In the genomic region with DNA sequence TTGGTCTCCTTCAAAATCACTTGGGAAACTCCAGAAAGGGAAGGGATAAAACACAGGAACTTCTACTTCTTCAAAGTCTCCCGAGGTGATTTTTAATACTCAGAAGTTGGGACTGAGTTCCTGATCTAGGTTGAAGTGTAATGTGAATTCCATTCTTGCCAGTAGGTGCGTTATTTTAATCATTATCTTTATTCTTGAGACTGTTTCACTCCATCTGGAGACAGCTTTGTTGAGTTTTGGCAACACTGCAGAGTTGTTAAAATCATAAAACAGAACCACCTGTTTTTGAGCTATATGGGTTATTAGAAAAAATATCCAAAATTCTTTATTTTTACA, we compare ENCODE assay signal across 14 cellular contexts. TPM values are rescaled to one million over a fixed set of nuclear protein-coding genes. Genes with fewer than 3 reads are reported as not detected.
DNase-seq lines count a peak whose midpoint lies in the region; ATAC-seq, FAIRE-seq and TF ChIP-seq lines count a peak whose summit lies in the region.
"Had no signal": no experiment of that assay in that cellular context is flagged by ENCODE, and none has a peak within 500 bp of the region (broad histone marks: within the 10 kb centered on the region; RNA-seq: fewer than 3 reads in every experiment).

No MANE protein-coding gene starts in this region.

- H3K4me3 ChIP-seq in A549, result no peak overlapping the region
- H3K4me3 ChIP-seq: testis had no signal

- H3K4me3 Mint-ChIP-seq in chondrocyte (ENCODE audit: unreplicated experiment) (peak overlapping the region; percentile 65), nephron (peak overlapping the region in 2 of 3 experiments; percentile 13 to 68)
- H3K4me3 Mint-ChIP-seq: IgD-negative memory B cell had no signal

- peaks cover 69% of the 10 kb centered on the region for H3K4me1 ChIP-seq in A549

- no peaks in the 10 kb centered on the region for H3K9me3 Mint-ChIP-seq in chondrocyte (ENCODE audit: low read depth)
- no peaks in the 10 kb centered on the region for H3K9me3 Mint-ChIP-seq in nephron
- H3K9me3 Mint-ChIP-seq: IgD-negative memory B cell had no signal

- TF ChIP-seq EP300 in A549 (IDR thresholded peaks at IDR 0.05), result no peak

- H3K4me2 ChIP-seq in A549, result peak overlapping the region; percentile 70

- H3K27ac ChIP-seq in A549, result peak overlapping the region; percentile 62 to 85; a peak in 5 of 6 replicates

- H3K27ac Mint-ChIP-seq in chondrocyte (ENCODE audit: unreplicated experiment) (peak overlapping the region; percentile 91), nephron (peak overlapping the region; percentile 93 to 97 (median 93))
- H3K27ac Mint-ChIP-seq: IgD-negative memory B cell had no signal

- TF ChIP-seq POLR2A in A549 (IDR thresholded peaks at IDR 0.05; ENCODE audit: low read length), result no peak

- no peaks in the 10 kb centered on the region for H3K9me3 ChIP-seq in A549
- H3K9me3 ChIP-seq: testis had no signal

- TF ChIP-seq CTCF in A549 (IDR thresholded peaks at IDR 0.05) (no peak), chondrocyte (IDR thresholded peaks at IDR 0.05) (peak; percentile 32), nephron (IDR thresholded peaks at IDR 0.05; ENCODE audit: unreplicated experiment in 3 of 3) (no peak)

- no peak for DNase-seq in A549 (ENCODE audit: low read depth in 1 of 2, low spot score in 1 of 2)
- DNase-seq in chondrocyte (ENCODE audit: low spot score), result no peak
- no peak for DNase-seq in OCI-M2 (lab: John Stamatoyannopoulos, UW; ENCODE audit: unreplicated experiment)
- DNase-seq: activated effector memory CD4-positive, alpha-beta T cell treated with anti-CD3 and anti-CD28 coated beads, Interleukin-2, amount 50 U/mL, for 16 hours; cerebellar nuclear complex; stimulated activated CD4-positive, alpha-beta T cell treated with anti-CD3 and anti-CD28 coated beads, Interleukin-4, amount 100 ng/mL, for 1 hour; testis had no signal

- H3K4me1 Mint-ChIP-seq in chondrocyte (ENCODE audit: low read depth), result peaks cover 76% of the 10 kb centered on the region
- peaks cover 64% of the 10 kb centered on the region for H3K4me1 Mint-ChIP-seq in nephron

- TF ChIP-seq RAD21 in A549 (conservative IDR thresholded peaks at IDR 0.05 in 1 of 2, IDR thresholded peaks at IDR 0.05 in 1 of 2), result no peak

- ATAC-seq in A549 (peak in 1 of 2 experiments; percentile 13; a peak in 2 of 6 replicates), HG02973 (IDR thresholded peaks at IDR 0.05; ENCODE audit: unreplicated experiment) (peak; percentile 12), GM18858 (IDR thresholded peaks at IDR 0.05; ENCODE audit: unreplicated experiment) (no peak), GM21447 (IDR thresholded peaks at IDR 0.05; ENCODE audit: unreplicated experiment) (no peak), HG03521 (IDR thresholded peaks at IDR 0.05; ENCODE audit: unreplicated experiment) (no peak)
- ATAC-seq: activated CD4-positive, CD25-positive, alpha-beta regulatory T cell treated with anti-CD3 and anti-CD28 coated beads, Interleukin-2, amount 50 U/mL, for 24 hours had no signal

- no peaks in the 10 kb centered on the region for H3K36me3 Mint-ChIP-seq in chondrocyte (ENCODE audit: low read depth)
- H3K36me3 Mint-ChIP-seq in nephron (ENCODE audit: low read depth), result no peaks in the 10 kb centered on the region

- H3K27me3 Mint-ChIP-seq in chondrocyte (ENCODE audit: low read depth), result no peaks in the 10 kb centered on the region
- H3K27me3 Mint-ChIP-seq in nephron (ENCODE audit: low read depth), result peaks cover 5% of the 10 kb centered on the region
- H3K27me3 Mint-ChIP-seq: IgD-negative memory B cell had no signal

- 7% methylated on average over 2 of the region's 2 CpGs for WGBS in A549 (ENCODE audit: missing lambda C conversion rate)

- CTCF ChIA-PET in A549 (lab: Yijun Ruan, JAX), result interaction anchor here (1.1 kb wide), 1 partner anchor 150 kb away, joined by 6 read pairs; no protein-coding TSS in a partner anchor

- FAIRE-seq in A549 (lab: Jason Lieb, UNC), result no peak

- POLR2A ChIA-PET in A549 (lab: Yijun Ruan, JAX), result no interaction called here

TF ChIP-seq in A549, 52 proteins besides CTCF, POLR2A, EP300 and RAD21:
- TF ChIP-seq HOXB5 (CRISPR knock-in tag; IDR thresholded peaks at IDR 0.05) (no peak), SREBF2 (IDR thresholded peaks at IDR 0.05) (no peak), EHMT2 (IDR thresholded peaks at IDR 0.05; ENCODE audit: low read depth) (no peak), MYC (IDR thresholded peaks at IDR 0.05; ENCODE audit: borderline replicate concordance, low read length) (no peak), ZFP36 (IDR thresholded peaks at IDR 0.05; ENCODE audit: borderline replicate concordance, partially characterized antibody) (no peak), RARB (CRISPR knock-in tag; IDR thresholded peaks at IDR 0.05) (no peak)
- TF ChIP-seq, protein P1, sequence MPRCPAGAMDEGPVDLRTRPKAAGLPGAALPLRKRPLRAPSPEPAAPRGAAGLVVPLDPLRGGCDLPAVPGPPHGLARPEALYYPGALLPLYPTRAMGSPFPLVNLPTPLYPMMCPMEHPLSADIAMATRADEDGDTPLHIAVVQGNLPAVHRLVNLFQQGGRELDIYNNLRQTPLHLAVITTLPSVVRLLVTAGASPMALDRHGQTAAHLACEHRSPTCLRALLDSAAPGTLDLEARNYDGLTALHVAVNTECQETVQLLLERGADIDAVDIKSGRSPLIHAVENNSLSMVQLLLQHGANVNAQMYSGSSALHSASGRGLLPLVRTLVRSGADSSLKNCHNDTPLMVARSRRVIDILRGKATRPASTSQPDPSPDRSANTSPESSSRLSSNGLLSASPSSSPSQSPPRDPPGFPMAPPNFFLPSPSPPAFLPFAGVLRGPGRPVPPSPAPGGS (IDR thresholded peaks at IDR 0.05), result no peak
- TF ChIP-seq, protein P2, sequence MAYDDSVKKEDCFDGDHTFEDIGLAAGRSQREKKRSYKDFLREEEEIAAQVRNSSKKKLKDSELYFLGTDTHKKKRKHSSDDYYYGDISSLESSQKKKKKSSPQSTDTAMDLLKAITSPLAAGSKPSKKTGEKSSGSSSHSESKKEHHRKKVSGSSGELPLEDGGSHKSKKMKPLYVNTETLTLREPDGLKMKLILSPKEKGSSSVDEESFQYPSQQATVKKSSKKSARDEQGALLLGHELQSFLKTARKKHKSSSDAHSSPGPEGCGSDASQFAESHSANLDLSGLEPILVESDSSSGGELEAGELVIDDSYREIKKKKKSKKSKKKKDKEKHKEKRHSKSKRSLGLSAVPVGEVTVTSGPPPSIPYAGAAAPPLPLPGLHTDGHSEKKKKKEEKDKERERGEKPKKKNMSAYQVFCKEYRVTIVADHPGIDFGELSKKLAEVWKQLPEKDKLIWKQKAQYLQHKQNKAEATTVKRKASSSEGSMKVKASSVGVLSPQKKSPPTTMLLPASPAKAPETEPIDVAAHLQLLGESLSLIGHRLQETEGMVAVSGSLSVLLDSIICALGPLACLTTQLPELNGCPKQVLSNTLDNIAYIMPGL (CRISPR knock-in tag; IDR thresholded peaks at IDR 0.05; ENCODE audit: borderline replicate concordance), result no peak

RNA-seq across cellular contexts. Expression of a gene that starts 22.0 kb away (rescaled TPM):
- 23.4 and 23.7 TPM in 2 replicates for polyA plus RNA-seq in A549 (2011; rRNA removed)
- polyA plus RNA-seq in A549 (2012; cell fraction: cytosol; rRNA removed), result 5.2 and 6.4 TPM in 2 replicates
- polyA plus RNA-seq in A549 (2012; cell fraction: nucleus; rRNA removed), result 5.4 and 6.7 TPM in 2 replicates
- 7.1 to 8.8 TPM (median 7.1 TPM) in 3 replicates for polyA plus RNA-seq in A549 (2017; fragmentation: RNase III; extraction: RNeasy Plus Mini Kit Qiagen cat#74134 plus additional on column Dnase treatment)
- 20.1 TPM in 2 replicates for polyA minus RNA-seq in A549 (2011; rRNA and poly(A)+ RNA removed)
- 28.1 to 38.3 TPM (median 35.4 TPM) in 3 replicates for total RNA-seq in chondrocyte
